Comparison of ENCODE assay signal across 15 cellular contexts in the genomic region with DNA sequence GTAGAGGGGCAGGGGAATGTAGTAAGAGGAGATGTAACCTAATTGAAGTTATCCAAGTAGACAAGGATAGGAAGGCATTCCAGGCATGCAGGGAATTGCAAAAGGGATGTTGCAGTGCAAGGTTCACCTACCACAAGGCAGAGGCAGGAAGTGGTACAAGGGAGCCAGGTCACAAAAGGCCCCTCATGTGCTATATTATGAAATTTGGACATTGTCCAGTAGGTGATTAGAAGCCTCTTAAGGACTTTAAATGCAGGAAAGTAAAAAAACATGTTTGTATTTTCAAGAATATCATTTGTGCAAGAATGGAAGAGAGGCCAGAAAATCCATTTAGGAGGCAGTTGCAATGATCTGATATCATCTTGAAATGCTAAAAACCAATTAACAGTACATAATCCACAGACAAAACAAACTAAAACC.
DNase-seq lines count a peak whose midpoint lies in the region; TF ChIP-seq lines count a peak whose summit lies in the region.
"Had no signal": no experiment of that assay in that cellular context is flagged by ENCODE, and none has a peak within 500 bp of the region (broad histone marks: within the 10 kb centered on the region; RNA-seq: fewer than 3 reads in every experiment).

No MANE protein-coding gene starts in this region.

- TF ChIP-seq CTCF in fibroblast of pulmonary artery (IDR thresholded peaks at IDR 0.05; ENCODE audit: low read length, missing control alignments) (no peak), chondrocyte (IDR thresholded peaks at IDR 0.05) (no peak)

- no peaks in the 10 kb centered on the region for H3K27me3 Mint-ChIP-seq in chondrocyte (ENCODE audit: low read depth)
- H3K27me3 Mint-ChIP-seq: activated CD4-positive, alpha-beta memory T cell treated with anti-CD3 and anti-CD28 coated beads, Interleukin-2, amount 10 ng/mL, durations not matched to agents 7 days and 5 days; type B pancreatic cell had no signal

- DNase-seq in NCI-H748 (lab: John Stamatoyannopoulos, UW; ENCODE audit: unreplicated experiment) (peak; percentile 27), NCI-H748 treated with DMSO at 0.1 percent for 48 hours (lab: John Stamatoyannopoulos, UW) (no peak), NCI-H226 (peak; percentile 65), fibroblast of pulmonary artery (ENCODE audit: low read depth) (peak; percentile 74), pulmonary artery endothelial cell (ENCODE audit: low read depth, low spot score) (peak; percentile 92), NCI-H1092 (lab: John Stamatoyannopoulos, UW) (no peak), NCI-H1694 (lab: John Stamatoyannopoulos, UW) (no peak), chondrocyte (ENCODE audit: low spot score) (no peak)
- DNase-seq: activated CD4-positive, alpha-beta memory T cell treated with anti-CD3 and anti-CD28 coated beads, Interleukin-2, amount 10 ng/mL, durations not matched to agents 7 days and 5 days; anterior cingulate cortex; gastrocnemius medialis; NCI-H1436 treated with DMSO at 0.1 percent for 48 hours had no signal

- no peak overlapping the region for H3K4me3 ChIP-seq in fibroblast of pulmonary artery (replicated peaks; ENCODE audit: low read depth, low read length)
- H3K4me3 ChIP-seq: A549, gastrocnemius medialis had no signal

- H3K27ac Mint-ChIP-seq in chondrocyte (ENCODE audit: unreplicated experiment) = no peak overlapping the region
- H3K27ac Mint-ChIP-seq: activated CD4-positive, alpha-beta memory T cell treated with anti-CD3 and anti-CD28 coated beads, Interleukin-2, amount 10 ng/mL, durations not matched to agents 7 days and 5 days; type B pancreatic cell had no signal

- H3K4me3 Mint-ChIP-seq in chondrocyte (ENCODE audit: unreplicated experiment) = no peak overlapping the region
- H3K4me3 Mint-ChIP-seq: activated CD4-positive, alpha-beta memory T cell treated with anti-CD3 and anti-CD28 coated beads, Interleukin-2, amount 10 ng/mL, durations not matched to agents 7 days and 5 days; neural crest cell; type B pancreatic cell had no signal

- peaks cover 16% of the 10 kb centered on the region for H3K36me3 Mint-ChIP-seq in chondrocyte (ENCODE audit: low read depth)
- H3K36me3 Mint-ChIP-seq: type B pancreatic cell had no signal

- peaks cover 11% of the 10 kb centered on the region for H3K4me1 Mint-ChIP-seq in chondrocyte (ENCODE audit: low read depth)
- H3K4me1 Mint-ChIP-seq: activated CD4-positive, alpha-beta memory T cell treated with anti-CD3 and anti-CD28 coated beads, Interleukin-2, amount 10 ng/mL, durations not matched to agents 7 days and 5 days; neural crest cell had no signal

- H3K9me3 Mint-ChIP-seq in chondrocyte (ENCODE audit: low read depth) = no peaks in the 10 kb centered on the region
- H3K9me3 Mint-ChIP-seq: activated CD4-positive, alpha-beta memory T cell treated with anti-CD3 and anti-CD28 coated beads, Interleukin-2, amount 10 ng/mL, durations not matched to agents 7 days and 5 days; neural crest cell had no signal

Comparison
In these comparisons a context has a peak if more than half of its experiments do, and no peak if none do; other contexts are left out.
1. DNase-seq: peak in NCI-H748 (single experiment), NCI-H226 (single experiment), fibroblast of pulmonary artery (single experiment) and pulmonary artery endothelial cell (single experiment); none in NCI-H748 treated with DMSO at 0.1 percent for 48 hours (single experiment), NCI-H1092 (single experiment), NCI-H1694 (single experiment) and chondrocyte (single experiment).